8 cellular contexts compared by ENCODE assay signal in the genomic region with DNA sequence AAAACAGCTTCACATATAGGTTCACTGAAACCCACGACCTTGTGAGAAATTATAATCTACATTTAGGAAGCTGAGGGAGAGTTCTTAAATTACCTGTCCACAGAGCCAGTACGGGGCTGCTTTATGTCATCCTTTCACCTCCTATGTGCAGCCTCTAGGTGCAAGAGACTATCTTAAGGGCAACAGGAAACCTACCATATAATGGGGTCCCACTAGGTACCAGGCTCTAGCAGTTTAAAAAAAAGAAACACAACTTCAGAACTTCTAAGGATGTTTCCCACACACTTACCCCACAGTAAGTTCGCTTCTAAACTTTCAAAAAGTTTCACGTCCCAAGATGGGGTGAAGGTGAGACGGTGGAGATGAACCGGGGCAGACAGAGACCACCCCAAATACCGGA. TPM values are rescaled to one million over a fixed set of nuclear protein-coding genes. Genes with fewer than 3 reads are reported as not detected.
DNase-seq lines count a peak whose midpoint lies in the region; ATAC-seq and TF ChIP-seq lines count a peak whose summit lies in the region.

No MANE protein-coding gene starts in this region.

- H3K27me3 ChIP-seq in CD8-positive, alpha-beta T cell (ENCODE audit: insufficient read depth, low read length), result no peaks in the 10 kb centered on the region
- H3K27me3 ChIP-seq in Peyer's patch, result no peaks in the 10 kb centered on the region
- peaks cover 47% of the 10 kb centered on the region for H3K27me3 ChIP-seq in left ventricle myocardium inferior (ENCODE audit: low read depth)

- TF ChIP-seq CTCF in CD8-positive, alpha-beta T cell (IDR thresholded peaks at IDR 0.05), result no peak
- no peak for TF ChIP-seq CTCF in Peyer's patch (IDR thresholded peaks at IDR 0.05)
- no peak for TF ChIP-seq CTCF in left ventricle myocardium inferior (IDR thresholded peaks at IDR 0.05; ENCODE audit: borderline replicate concordance)
- TF ChIP-seq CTCF in lower leg skin (IDR thresholded peaks at IDR 0.05), result no peak

- H3K4me1 ChIP-seq in CD8-positive, alpha-beta T cell (ENCODE audit: insufficient read depth, low read length), result peaks cover 7% of the 10 kb centered on the region
- H3K4me1 ChIP-seq in Peyer's patch (peaks cover 0 to 13% (median 0%) of the 10 kb centered on the region in 4 donors), left ventricle myocardium inferior (peaks cover 15% of the 10 kb centered on the region)

- no peaks in the 10 kb centered on the region for H3K9me3 ChIP-seq in CD8-positive, alpha-beta T cell (ENCODE audit: low read length)
- no peaks in the 10 kb centered on the region for H3K9me3 ChIP-seq in Peyer's patch
- no peaks in the 10 kb centered on the region for H3K9me3 ChIP-seq in left ventricle myocardium inferior (replicated peaks)

- peaks cover 8% of the 10 kb centered on the region for H3K4me1 Mint-ChIP-seq in CD8-positive, alpha-beta T cell (ENCODE audit: low read depth)
- H3K4me1 Mint-ChIP-seq in stimulated activated naive B cell treated with anti-CD40 and anti-IgM and Interleukin-4, amounts not matched to agents 10 μg/mL and 1 μg/mL and 100 μg/mL, for 72 hours, result peaks cover 8 to 28% of the 10 kb centered on the region in 2 donors

- POLR2A ChIA-PET in CD8-positive, alpha-beta T cell (lab: Charles Lee), result no interaction called here

- peak overlapping the region; percentile 27 for H3K4me3 ChIP-seq in CD8-positive, alpha-beta T cell (ENCODE audit: low read depth, low read length)
- H3K4me3 ChIP-seq in Peyer's patch, result peak overlapping the region; percentile 44 to 64 (median 60)
- H3K4me3 ChIP-seq in left ventricle myocardium inferior, result peak overlapping the region; percentile 77
- H3K4me3 ChIP-seq in lower leg skin (ENCODE audit: low read depth, poor library complexity, severe bottlenecking), result no peak overlapping the region

- peak overlapping the region; percentile 78 for H3K4me3 Mint-ChIP-seq in CD8-positive, alpha-beta T cell
- H3K4me3 Mint-ChIP-seq in stimulated activated naive B cell treated with anti-CD40 and anti-IgM and Interleukin-4, amounts not matched to agents 10 μg/mL and 1 μg/mL and 100 μg/mL, for 72 hours, result peak overlapping the region; percentile 91 to 92

- H3K27ac ChIP-seq in CD8-positive, alpha-beta T cell (ENCODE audit: low read depth, low read length), result no peak overlapping the region
- H3K27ac ChIP-seq in Peyer's patch, result peak overlapping the region in 2 of 4 donors; percentile 27 to 33
- H3K27ac ChIP-seq in left ventricle myocardium inferior (replicated peaks), result peak overlapping the region; percentile 77

- ATAC-seq in CD8-positive, alpha-beta T cell, result no peak
- peak; percentile 19 for ATAC-seq in GM21723 (IDR thresholded peaks at IDR 0.05; ENCODE audit: unreplicated experiment)
- peak; percentile 31 to 53 for ATAC-seq in stimulated activated naive B cell treated with anti-CD40 and anti-IgM and Interleukin-4, amounts not matched to agents 10 μg/mL and 1 μg/mL and 100 μg/mL, for 72 hours (replicated peaks)

- peaks cover 43% of the 10 kb centered on the region for H3K27me3 Mint-ChIP-seq in CD8-positive, alpha-beta T cell (ENCODE audit: low read depth)
- no peaks in the 10 kb centered on the region for H3K27me3 Mint-ChIP-seq in stimulated activated naive B cell treated with anti-CD40 and anti-IgM and Interleukin-4, amounts not matched to agents 10 μg/mL and 1 μg/mL and 100 μg/mL, for 72 hours

- WGBS in lower leg skin, 2 donors, result 32 to 38% methylated on average over 7 of the region's 7 CpGs

- CTCF ChIA-PET in CD8-positive, alpha-beta T cell (lab: Charles Lee), result no interaction called here

- no peaks in the 10 kb centered on the region for H3K9me3 Mint-ChIP-seq in CD8-positive, alpha-beta T cell
- H3K9me3 Mint-ChIP-seq in stimulated activated naive B cell treated with anti-CD40 and anti-IgM and Interleukin-4, amounts not matched to agents 10 μg/mL and 1 μg/mL and 100 μg/mL, for 72 hours, result no peaks in the 10 kb centered on the region

- intact Hi-C loops in CD8-positive, alpha-beta T cell (cut with DNase I, micrococcal nuclease), result no loop called here
- intact Hi-C loops in left ventricle myocardium inferior (cut with micrococcal nuclease), result no loop called here
- intact Hi-C loops in lower leg skin (cut with DNase I; ENCODE audit: low total_unique reads), result no loop called here

- TF ChIP-seq POLR2A in Peyer's patch (IDR thresholded peaks at IDR 0.05) (no peak), lower leg skin (IDR thresholded peaks at IDR 0.05) (no peak)

- H3K36me3 Mint-ChIP-seq in CD8-positive, alpha-beta T cell, result no peaks in the 10 kb centered on the region
- H3K36me3 Mint-ChIP-seq in stimulated activated naive B cell treated with anti-CD40 and anti-IgM and Interleukin-4, amounts not matched to agents 10 μg/mL and 1 μg/mL and 100 μg/mL, for 72 hours, result no peaks in the 10 kb centered on the region

- no peak overlapping the region for H3K27ac Mint-ChIP-seq in CD8-positive, alpha-beta T cell
- peak overlapping the region; percentile 83 for H3K27ac Mint-ChIP-seq in stimulated activated naive B cell treated with anti-CD40 and anti-IgM and Interleukin-4, amounts not matched to agents 10 μg/mL and 1 μg/mL and 100 μg/mL, for 72 hours

- no peak for DNase-seq in CD8-positive, alpha-beta T cell
- no peak for DNase-seq in Peyer's patch
- DNase-seq in left ventricle myocardium inferior, result no peak
- no peak for DNase-seq in stimulated activated naive B cell treated with anti-CD40 and anti-IgM and Interleukin-4, amounts not matched to agents 10 μg/mL and 1 μg/mL and 100 μg/mL, for 72 hours
- DNase-seq in cerebellar nuclear complex (lab: John Stamatoyannopoulos, UW), result no peak
- no peak for DNase-seq in GM19240 (ENCODE audit: insufficient read length, low spot score)
- no peak for DNase-seq in lower leg skin (ENCODE audit: low spot score in 2 of 2)

- H3K36me3 ChIP-seq in CD8-positive, alpha-beta T cell (ENCODE audit: insufficient read depth, low read length), result no peaks in the 10 kb centered on the region
- H3K36me3 ChIP-seq in Peyer's patch (no peaks in the 10 kb centered on the region), left ventricle myocardium inferior (no peaks in the 10 kb centered on the region)

RNA-seq across cellular contexts. Expression of gene STK33, which starts 0.6 kb away (rescaled TPM):
- 1 to 10 TPM; 1.0 to 1.1 TPM for total RNA-seq in CD8-positive, alpha-beta T cell
- total RNA-seq in Peyer's patch, result 10 to 100 TPM in 1 of 4 donors, 1 to 10 TPM in 3; 1.9 to 18.9 (median 3.1) TPM
- total RNA-seq in left ventricle myocardium inferior, result 25.8 TPM
- total RNA-seq in lower leg skin, result 1 to 10 TPM in 1 of 4 donors, under 1 TPM in 2, not detected in 1; 0.23 to 6.5 (median 0.29) TPM
